ENCODE assay signal across 10 cellular contexts in genomic region chr11:108672113-108672512, GRCh38. TPM values are rescaled to one million over a fixed set of nuclear protein-coding genes. Genes with fewer than 3 reads are reported as not detected.
A peak's percentile ranks its signal among the peaks of the same experiment; 100 is the strongest.
DNase-seq lines count a peak whose midpoint lies in the region; ATAC-seq and TF ChIP-seq lines count a peak whose summit lies in the region.
"Had no signal": no experiment of that assay in that cellular context is flagged by ENCODE, and none has a peak within 500 bp of the region (broad histone marks: within the 10 kb centered on the region; RNA-seq: fewer than 3 reads in every experiment).

No MANE protein-coding gene starts in this region.

- peak overlapping the region; percentile 47 for H3K4me2 ChIP-seq in GM23248 (ENCODE audit: unreplicated experiment)

- H3K9me3 ChIP-seq in GM23248 (ENCODE audit: low read depth) (no peaks in the 10 kb centered on the region), ovary (no peaks in the 10 kb centered on the region)

- ATAC-seq in GM19467 (IDR thresholded peaks at IDR 0.05; ENCODE audit: unreplicated experiment) = no peak

- in situ Hi-C loops in GM23248 (cut with MboI) = no loop called here

- peaks cover 12% of the 10 kb centered on the region for H3K4me1 ChIP-seq in GM23248 (ENCODE audit: insufficient read depth)
- peaks cover 17% of the 10 kb centered on the region for H3K4me1 ChIP-seq in ovary (ENCODE audit: insufficient read depth)

- WGBS in GM23248 (ENCODE audit: low coverage in 1 of 2, low lambda C conversion rate in 2 of 2, missing lambda C conversion rate in 2 of 2), 2 experiments = 40 to 48% methylated on average over 3 of the region's 3 CpGs
- 7 to 18% (median 7%) methylated on average over 3 of the region's 3 CpGs for WGBS in ovary, 3 donors

- TF ChIP-seq CTCF in fibroblast of mammary gland (conservative IDR thresholded peaks at IDR 0.05; ENCODE audit: control insufficient read depth, insufficient read depth, low read depth, low read length) (no peak), ovary (IDR thresholded peaks at IDR 0.05) (no peak)

- no peak overlapping the region for H3K9ac ChIP-seq in GM23248

- peaks cover 12% of the 10 kb centered on the region for H3F3A ChIP-seq in GM23248 (ENCODE audit: insufficient read depth)

- peaks cover 18% of the 10 kb centered on the region for H3K36me3 Mint-ChIP-seq in activated CD4-positive, alpha-beta memory T cell treated with anti-CD3 and anti-CD28 coated beads for 36 hours

- H3K4me3 Mint-ChIP-seq in activated CD4-positive, alpha-beta memory T cell treated with anti-CD3 and anti-CD28 coated beads for 36 hours = no peak overlapping the region

- no peak overlapping the region for H3K27ac Mint-ChIP-seq in activated CD4-positive, alpha-beta memory T cell treated with anti-CD3 and anti-CD28 coated beads for 36 hours

- H3K27me3 Mint-ChIP-seq in activated CD4-positive, alpha-beta memory T cell treated with anti-CD3 and anti-CD28 coated beads for 36 hours = no peaks in the 10 kb centered on the region

- peaks cover 29% of the 10 kb centered on the region for H3K4me1 Mint-ChIP-seq in activated CD4-positive, alpha-beta memory T cell treated with anti-CD3 and anti-CD28 coated beads for 36 hours (ENCODE audit: low read depth)

- POLR2A ChIA-PET in activated CD4-positive, alpha-beta memory T cell treated with anti-CD3 and anti-CD28 coated beads for 36 hours (lab: Charles Lee) = no interaction called here

- H3K79me2 ChIP-seq in GM23248 (ENCODE audit: insufficient read depth) = peaks cover 63% of the 10 kb centered on the region

- H4K20me1 ChIP-seq in GM23248 (ENCODE audit: insufficient read depth) = no peaks in the 10 kb centered on the region

- H3K4me3 ChIP-seq in GM23248 (peak overlapping the region; percentile 15; the same call in 1 of the 2 replicates), fibroblast of mammary gland (ENCODE audit: control insufficient read depth, low read depth, low read length) (no peak overlapping the region), ovary (no peak overlapping the region)

- CTCF ChIA-PET in activated CD4-positive, alpha-beta memory T cell treated with anti-CD3 and anti-CD28 coated beads for 36 hours (lab: Charles Lee) = no interaction called here

- H3K36me3 ChIP-seq in GM23248 (ENCODE audit: low read depth) (0 out of 2 replicates have a peak, but pooled peaks cover 10% of the 10 kb centered on the region), ovary (no peaks in the 10 kb centered on the region)

- H2AFZ ChIP-seq in GM23248 = peak overlapping the region; percentile 23; the same call in 1 of the 2 replicates

- no peak overlapping the region for H3K27ac ChIP-seq in GM23248
- H3K27ac ChIP-seq in ovary = no peak overlapping the region

- peak; percentile 51 for DNase-seq in GM23248
- DNase-seq in NCI-H748 treated with DMSO at 0.1 percent for 48 hours (lab: John Stamatoyannopoulos, UW) = peak; percentile 15
- peak; percentile 49 for DNase-seq in fibroblast of mammary gland (ENCODE audit: low read depth)
- peak in 3 of 5 donors; percentile 29 to 60 (median 42) for DNase-seq in ovary
- no peak for DNase-seq in activated CD4-positive, alpha-beta T cell treated with anti-CD3 and anti-CD28 coated beads, Interleukin-2, amount 50 U/mL, for 4 hours
- DNase-seq in activated CD4-positive, alpha-beta memory T cell treated with anti-CD3 and anti-CD28 coated beads for 36 hours = no peak
- DNase-seq in NCI-H1930 (lab: John Stamatoyannopoulos, UW) = no peak
- DNase-seq: posterior cingulate gyrus, T-helper 2 cell had no signal

- H3K9me2 ChIP-seq in GM23248 (ENCODE audit: insufficient read depth) = no peaks in the 10 kb centered on the region

- intact Hi-C loops in ovary (cut with DNase I) = no loop called here
- intact Hi-C loops in activated CD4-positive, alpha-beta memory T cell treated with anti-CD3 and anti-CD28 coated beads for 36 hours (cut with micrococcal nuclease) = no loop called here

- H3K9me3 Mint-ChIP-seq in activated CD4-positive, alpha-beta memory T cell treated with anti-CD3 and anti-CD28 coated beads for 36 hours = no peaks in the 10 kb centered on the region

- no peak for TF ChIP-seq POLR2A in ovary (IDR thresholded peaks at IDR 0.05)

- no peak for TF ChIP-seq EP300 in ovary (IDR thresholded peaks at IDR 0.05)

- H3K27me3 ChIP-seq in GM23248 (replicated peaks; ENCODE audit: insufficient read depth) (no peaks in the 10 kb centered on the region), ovary (no peaks in the 10 kb centered on the region)

RNA-seq across cellular contexts. Expression of gene DDX10, which starts 7.2 kb away (rescaled TPM):
- total RNA-seq in GM23248 (2014; rRNA removed; shearing (Covaris generic)) = 11.5 and 31.2 TPM in 2 replicates
- polyA plus RNA-seq in GM23248 (2016; fragmentation: Nextera tagmentation; extraction: Ambion mirVana) (23.6 and 24.0 TPM in 2 replicates), ovary (10 to 100 TPM; 18.3 to 20.0 TPM)
- total RNA-seq in ovary = 10 to 100 TPM; 13.1 to 34.3 (median 26.4) TPM
- total RNA-seq in activated CD4-positive, alpha-beta memory T cell treated with anti-CD3 and anti-CD28 coated beads for 36 hours = 10 to 100 TPM; 34.8 to 37.7 TPM

Comparison
In these comparisons a context has a peak if more than half of its experiments do, and no peak if none do; other contexts are left out.
1. DNase-seq: peak in GM23248 (single experiment), NCI-H748 treated with DMSO at 0.1 percent for 48 hours (single experiment), fibroblast of mammary gland (single experiment) and ovary (3 of 5); none in activated CD4-positive, alpha-beta T cell treated with anti-CD3 and anti-CD28 coated beads, Interleukin-2, amount 50 U/mL, for 4 hours (0 of 2), activated CD4-positive, alpha-beta memory T cell treated with anti-CD3 and anti-CD28 coated beads for 36 hours (single experiment) and NCI-H1930 (0 of 2).